In genomic region chr18:79375441-79375840, GRCh38 we compare ENCODE assay signal across 24 cellular contexts.
"Had no signal": no experiment of that assay in that cellular context is flagged by ENCODE, and none has a peak within 500 bp of the region (broad histone marks: within the 10 kb centered on the region; RNA-seq: fewer than 3 reads in every experiment).

No MANE protein-coding gene starts in this region.

- FAIRE-seq: TTC549 had no signal

- H3K4me3 Mint-ChIP-seq: activated B cell treated with CpG ODN at 0.5 μM for 24 hours; activated CD4-positive, alpha-beta T cell treated with anti-CD3 and anti-CD28 coated beads, Interleukin-2, amount 10 ng/mL, durations not matched to agents 24 days and 14 days; activated naive CD4-positive, alpha-beta T cell treated with anti-CD3 and anti-CD28 coated beads for 36 hours; activated naive CD8-positive, alpha-beta T cell treated with anti-CD3 and anti-CD28 coated beads, Interleukin-2, amount 10 ng/mL, durations not matched to agents 7 days and 5 days; activated T-helper 1 cell treated with anti-CD3 and anti-CD28 coated beads, Interleukin-12 subunit alpha, Interleukin-12 subunit beta, Interleukin-2, Interleukin-4 antibody, amounts not matched to agents 30 ng/mL and 10 ng/mL and 1 ng/mL, durations not matched to agents 14 hours and 24 hours and 36 hours; T-cell had no signal

- H3K27me3 Mint-ChIP-seq: activated B cell treated with CpG ODN at 0.5 μM for 24 hours; activated CD4-positive, alpha-beta T cell treated with anti-CD3 and anti-CD28 coated beads, Interleukin-2, amount 10 ng/mL, durations not matched to agents 24 days and 14 days; activated naive CD8-positive, alpha-beta T cell treated with anti-CD3 and anti-CD28 coated beads, Interleukin-2, amount 10 ng/mL, durations not matched to agents 7 days and 5 days; T-cell had no signal

- ATAC-seq: PC-3, T-cell had no signal

- H3K9me3 Mint-ChIP-seq: activated B cell treated with CpG ODN at 0.5 μM for 24 hours; activated CD4-positive, alpha-beta T cell treated with anti-CD3 and anti-CD28 coated beads, Interleukin-2, amount 10 ng/mL, durations not matched to agents 24 days and 14 days; activated naive CD4-positive, alpha-beta T cell treated with anti-CD3 and anti-CD28 coated beads for 36 hours; activated naive CD8-positive, alpha-beta T cell treated with anti-CD3 and anti-CD28 coated beads, Interleukin-2, amount 10 ng/mL, durations not matched to agents 7 days and 5 days; activated T-helper 1 cell treated with anti-CD3 and anti-CD28 coated beads, Interleukin-12 subunit alpha, Interleukin-12 subunit beta, Interleukin-2, Interleukin-4 antibody, amounts not matched to agents 30 ng/mL and 10 ng/mL and 1 ng/mL, durations not matched to agents 14 hours and 24 hours and 36 hours; T-cell had no signal

- DNase-seq: activated CD4-positive, alpha-beta T cell treated with anti-CD3 and anti-CD28 coated beads for 1 hour; activated CD4-positive, alpha-beta T cell treated with anti-CD3 and anti-CD28 coated beads, Interleukin-2, amount 10 ng/mL, durations not matched to agents 24 days and 14 days; activated CD4-positive, alpha-beta T cell treated with anti-CD3 and anti-CD28 coated beads, Interleukin-2, amount 50 U/mL, for 48 hours; activated gamma-delta T cell; activated naive CD4-positive, alpha-beta T cell treated with anti-CD3 and anti-CD28 coated beads for 36 hours; activated naive CD8-positive, alpha-beta T cell treated with anti-CD3 and anti-CD28 coated beads, Interleukin-2, amount 10 ng/mL, durations not matched to agents 7 days and 5 days; activated T-cell treated with anti-CD3 and anti-CD28 coated beads for 4 hours; anterior cingulate cortex; central memory CD4-positive, alpha-beta T cell; IMR-90; KBM-7; NCI-H1048; NCI-H146; NCI-H187 treated with DMSO at 0.1 percent for 48 hours; NCI-H2081 treated with DMSO at 0.1 percent for 48 hours; NCI-H446; NCI-H524; PC-3; T-cell; T-helper 2 cell; T1000 had no signal

- H3K27ac Mint-ChIP-seq: activated CD4-positive, alpha-beta T cell treated with anti-CD3 and anti-CD28 coated beads, Interleukin-2, amount 10 ng/mL, durations not matched to agents 24 days and 14 days; activated naive CD8-positive, alpha-beta T cell treated with anti-CD3 and anti-CD28 coated beads, Interleukin-2, amount 10 ng/mL, durations not matched to agents 7 days and 5 days; activated T-helper 1 cell treated with anti-CD3 and anti-CD28 coated beads, Interleukin-12 subunit alpha, Interleukin-12 subunit beta, Interleukin-2, Interleukin-4 antibody, amounts not matched to agents 30 ng/mL and 10 ng/mL and 1 ng/mL, durations not matched to agents 14 hours and 24 hours and 36 hours; T-cell had no signal
